8 cellular contexts compared by ENCODE assay signal in the genomic region with DNA sequence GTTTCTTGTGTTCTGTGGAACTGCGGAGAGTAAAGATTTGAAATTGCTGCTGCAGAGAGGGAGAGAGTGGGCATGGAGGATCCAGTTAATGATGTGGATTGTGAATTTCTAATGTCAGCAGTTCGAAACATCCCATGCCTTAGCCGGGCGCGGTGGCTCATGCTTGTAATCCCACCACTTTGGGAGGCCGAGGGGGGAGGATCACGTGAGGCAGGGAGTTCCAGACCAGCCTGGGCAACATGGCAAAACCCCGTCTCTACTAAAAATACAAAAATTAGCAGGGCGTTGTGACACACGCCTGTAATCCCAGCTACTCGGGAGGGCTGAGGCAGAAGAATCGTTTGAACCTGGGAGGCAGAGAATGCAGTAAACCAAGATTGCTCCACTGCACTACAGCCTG. TPM values are rescaled to one million over a fixed set of nuclear protein-coding genes. Genes with fewer than 3 reads are reported as not detected.
DNase-seq lines count a peak whose midpoint lies in the region; ATAC-seq, FAIRE-seq and TF ChIP-seq lines count a peak whose summit lies in the region.
"Had no signal": no experiment of that assay in that cellular context is flagged by ENCODE, and none has a peak within 500 bp of the region (broad histone marks: within the 10 kb centered on the region; RNA-seq: fewer than 3 reads in every experiment).

No MANE protein-coding gene starts in this region.

- no peaks in the 10 kb centered on the region for H4K20me1 ChIP-seq in keratinocyte (ENCODE audit: control insufficient read depth, extremely low read depth, insufficient read depth, low read length)

- H3K4me2 ChIP-seq in keratinocyte (ENCODE audit: control insufficient read depth, extremely low read depth, insufficient read depth, low read depth, low read length) = peak overlapping the region; percentile 95

- no peak for TF ChIP-seq CTCF in keratinocyte (optimal IDR thresholded peaks at IDR 0.05 in 1 of 3, IDR thresholded peaks at IDR 0.05 in 1 of 3, conservative IDR thresholded peaks at IDR 0.05 in 1 of 3; ENCODE audit: extremely low read depth in 1 of 3, insufficient read depth in 2 of 3, low read length in 3 of 3)

- H3K4me3 ChIP-seq in HUES48 (ENCODE audit: low read depth, low read length) (0 out of 2 replicates have a peak overlapping the region, but pooled peaks have one; percentile 81), keratinocyte (ENCODE audit: control insufficient read depth in 2 of 3, extremely low read depth in 1 of 3, insufficient read depth in 2 of 3, low read depth in 1 of 3, low read length in 3 of 3) (peak overlapping the region in 2 of 3 experiments; percentile 11 to 87)
- H3K4me3 ChIP-seq: SK-N-MC had no signal

- no peaks in the 10 kb centered on the region for H3K36me3 ChIP-seq in HUES48 (ENCODE audit: control insufficient read depth, insufficient read depth, low read length)
- no peaks in the 10 kb centered on the region for H3K36me3 ChIP-seq in keratinocyte (ENCODE audit: control insufficient read depth in 2 of 2, extremely low read depth in 1 of 2, insufficient read depth in 2 of 2, low read length in 2 of 2)

- POLR2A ChIA-PET in activated naive CD8-positive, alpha-beta T cell treated with anti-CD3 and anti-CD28 coated beads, Interleukin-2, amount 10 ng/mL, durations not matched to agents 7 days and 5 days (lab: Charles Lee) = interaction anchor here (1.2 kb wide), 1 partner anchor 154 kb away, joined by 3 read pairs; no protein-coding TSS in a partner anchor

- H3K27me3 Mint-ChIP-seq in activated naive CD8-positive, alpha-beta T cell treated with anti-CD3 and anti-CD28 coated beads, Interleukin-2, amount 10 ng/mL, durations not matched to agents 7 days and 5 days = peaks cover 37% of the 10 kb centered on the region
- peaks cover 48 to 83% of the 10 kb centered on the region in 2 donors for H3K27me3 Mint-ChIP-seq in stimulated activated naive B cell treated with anti-CD40 and anti-IgM and Interleukin-4, amounts not matched to agents 10 μg/mL and 1 μg/mL and 100 μg/mL, for 72 hours

- ATAC-seq in activated naive CD8-positive, alpha-beta T cell treated with anti-CD3 and anti-CD28 coated beads, Interleukin-2, amount 10 ng/mL, durations not matched to agents 7 days and 5 days (ENCODE audit: low read depth) = no peak
- no peak for ATAC-seq in stimulated activated naive B cell treated with anti-CD40 and anti-IgM and Interleukin-4, amounts not matched to agents 10 μg/mL and 1 μg/mL and 100 μg/mL, for 72 hours (replicated peaks)

- H3K9me3 ChIP-seq in HUES48 (ENCODE audit: control insufficient read depth, insufficient read depth, low read length) = no peaks in the 10 kb centered on the region
- H3K9me3 ChIP-seq in keratinocyte (ENCODE audit: control insufficient read depth, low read depth, low read length) = no peaks in the 10 kb centered on the region

- H3K9me3 Mint-ChIP-seq in activated naive CD8-positive, alpha-beta T cell treated with anti-CD3 and anti-CD28 coated beads, Interleukin-2, amount 10 ng/mL, durations not matched to agents 7 days and 5 days = no peaks in the 10 kb centered on the region
- peaks cover 0 to 1% of the 10 kb centered on the region in 2 donors for H3K9me3 Mint-ChIP-seq in stimulated activated naive B cell treated with anti-CD40 and anti-IgM and Interleukin-4, amounts not matched to agents 10 μg/mL and 1 μg/mL and 100 μg/mL, for 72 hours

- peaks cover 2% of the 10 kb centered on the region for H3K36me3 Mint-ChIP-seq in activated naive CD8-positive, alpha-beta T cell treated with anti-CD3 and anti-CD28 coated beads, Interleukin-2, amount 10 ng/mL, durations not matched to agents 7 days and 5 days
- H3K36me3 Mint-ChIP-seq in stimulated activated naive B cell treated with anti-CD40 and anti-IgM and Interleukin-4, amounts not matched to agents 10 μg/mL and 1 μg/mL and 100 μg/mL, for 72 hours = no peaks in the 10 kb centered on the region

- dilution Hi-C loops in keratinocyte (cut with MboI; ENCODE audit: extremely low pct_ligation_motif_present, low sequenced_read_pairs) = no loop called here

- H3K79me2 ChIP-seq in keratinocyte (ENCODE audit: control insufficient read depth, insufficient read depth, low read length) = peaks cover 11% of the 10 kb centered on the region

- H3K27me3 ChIP-seq in HUES48 (ENCODE audit: control insufficient read depth, insufficient read depth, low read length) (no peaks in the 10 kb centered on the region), keratinocyte (ENCODE audit: control insufficient read depth, extremely low read depth, insufficient read depth, low read length) (no peaks in the 10 kb centered on the region)

- H3K4me1 Mint-ChIP-seq in activated naive CD8-positive, alpha-beta T cell treated with anti-CD3 and anti-CD28 coated beads, Interleukin-2, amount 10 ng/mL, durations not matched to agents 7 days and 5 days = peaks cover 19% of the 10 kb centered on the region
- peaks cover 14 to 30% of the 10 kb centered on the region in 2 donors for H3K4me1 Mint-ChIP-seq in stimulated activated naive B cell treated with anti-CD40 and anti-IgM and Interleukin-4, amounts not matched to agents 10 μg/mL and 1 μg/mL and 100 μg/mL, for 72 hours

- no peaks in the 10 kb centered on the region for H3K9me1 ChIP-seq in keratinocyte (ENCODE audit: control insufficient read depth, extremely low read depth, insufficient read depth, low read length)

- peak overlapping the region; percentile 85 for H3K27ac Mint-ChIP-seq in activated naive CD8-positive, alpha-beta T cell treated with anti-CD3 and anti-CD28 coated beads, Interleukin-2, amount 10 ng/mL, durations not matched to agents 7 days and 5 days
- peak overlapping the region; percentile 94 for H3K27ac Mint-ChIP-seq in stimulated activated naive B cell treated with anti-CD40 and anti-IgM and Interleukin-4, amounts not matched to agents 10 μg/mL and 1 μg/mL and 100 μg/mL, for 72 hours

- H2AFZ ChIP-seq in keratinocyte (ENCODE audit: control insufficient read depth, low read length) = no peak overlapping the region

- no peak for DNase-seq in activated naive CD8-positive, alpha-beta T cell treated with anti-CD3 and anti-CD28 coated beads, Interleukin-2, amount 10 ng/mL, durations not matched to agents 7 days and 5 days
- no peak for DNase-seq in keratinocyte (ENCODE audit: low read depth, low spot score)
- no peak for DNase-seq in stimulated activated naive B cell treated with anti-CD40 and anti-IgM and Interleukin-4, amounts not matched to agents 10 μg/mL and 1 μg/mL and 100 μg/mL, for 72 hours
- DNase-seq in NCI-H2171 (lab: John Stamatoyannopoulos, UW) = no peak
- no peak for DNase-seq in GM19240 (ENCODE audit: insufficient read length, low spot score)
- no peak for DNase-seq in DMS79 (lab: John Stamatoyannopoulos, UW)

- H3K9ac ChIP-seq in HUES48 (ENCODE audit: low read depth, low read length) (no peak overlapping the region; the same call in 1 of the 2 replicates), keratinocyte (ENCODE audit: control insufficient read depth, extremely low read depth, insufficient read depth, low read length) (peak overlapping the region; percentile 99)

- peak overlapping the region; percentile 81 for H3K4me3 Mint-ChIP-seq in activated naive CD8-positive, alpha-beta T cell treated with anti-CD3 and anti-CD28 coated beads, Interleukin-2, amount 10 ng/mL, durations not matched to agents 7 days and 5 days
- peak overlapping the region; percentile 79 to 82 for H3K4me3 Mint-ChIP-seq in stimulated activated naive B cell treated with anti-CD40 and anti-IgM and Interleukin-4, amounts not matched to agents 10 μg/mL and 1 μg/mL and 100 μg/mL, for 72 hours

- FAIRE-seq in keratinocyte (lab: Jason Lieb, UNC) = no peak

- peak overlapping the region; percentile 89 for H3K27ac ChIP-seq in HUES48 (ENCODE audit: low read depth, low read length)
- peak overlapping the region; percentile 98 for H3K27ac ChIP-seq in keratinocyte (ENCODE audit: control insufficient read depth, insufficient read depth, low read length)
- H3K27ac ChIP-seq: SK-N-MC had no signal

- H3K4me1 ChIP-seq in HUES48 (ENCODE audit: control insufficient read depth, insufficient read depth, low read length) = peaks cover 62% of the 10 kb centered on the region
- peaks cover 40% of the 10 kb centered on the region for H3K4me1 ChIP-seq in keratinocyte (ENCODE audit: control insufficient read depth, extremely low read depth, insufficient read depth, low read length)

RNA-seq across cellular contexts. Expression of gene CAVIN3, which starts 1.1 kb away (rescaled TPM):
- total RNA-seq in activated naive CD8-positive, alpha-beta T cell treated with anti-CD3 and anti-CD28 coated beads, Interleukin-2, amount 10 ng/mL, durations not matched to agents 7 days and 5 days = 1 to 10 TPM; 1.4 to 1.6 TPM
- 26.0 to 43.0 TPM (median 30.1 TPM) in 3 replicates for polyA plus RNA-seq in keratinocyte
- polyA plus RNA-seq in keratinocyte (2011; ENCODE audit: low read depth) = 1.6 TPM
- polyA plus RNA-seq in keratinocyte (2011; cell fraction: cytosol; rRNA removed) = 12.2 and 49.7 TPM in 2 replicates
- 15.5 and 20.8 TPM in 2 replicates for polyA plus RNA-seq in keratinocyte (2011; cell fraction: nucleus; rRNA removed)
- 5.5 and 85.3 TPM in 2 replicates for polyA plus RNA-seq in keratinocyte (2012; ENCODE audit: low replicate concordance)
- polyA minus RNA-seq in keratinocyte = 3.3 to 6.2 TPM (median 3.4 TPM) in 3 replicates
- polyA minus RNA-seq in keratinocyte (2011; cell fraction: cytosol; rRNA and poly(A)+ RNA removed) = 23.0 TPM
- polyA minus RNA-seq in keratinocyte (2011; cell fraction: nucleus; rRNA and poly(A)+ RNA removed) = 8.4 and 9.0 TPM in 2 replicates
